ENCODE assay signal across 1 cellular context in genomic region chr16:1787322-1788094, GRCh38.
TF ChIP-seq lines count a peak whose summit lies in the region.

No MANE protein-coding gene starts in this region.

TF ChIP-seq in K562, 482 proteins besides CTCF, POLR2A, EP300 and RAD21:
- TF ChIP-seq CBX1 (IDR thresholded peaks at IDR 0.05; ENCODE audit: low read depth): no peak
- no peak for TF ChIP-seq HBP1 (CRISPR knock-in tag; IDR thresholded peaks at IDR 0.05)
- no peak for TF ChIP-seq TFAM (CRISPR knock-in tag; conservative IDR thresholded peaks at IDR 0.05)
- no peak for TF ChIP-seq SP1 (CRISPR knock-in tag; IDR thresholded peaks at IDR 0.05)
- TF ChIP-seq ETV6 (IDR thresholded peaks at IDR 0.05; ENCODE audit: borderline replicate concordance in 1 of 2, low read depth in 2 of 2, low read length in 1 of 2): no peak
- TF ChIP-seq ETV6 (CRISPR knock-in tag; IDR thresholded peaks at IDR 0.05; ENCODE audit: borderline replicate concordance): no peak
- TF ChIP-seq RBFOX2 (IDR thresholded peaks at IDR 0.05; ENCODE audit: low read depth, low read length): peak; percentile 18; the same call in 1 of the 2 replicates
- no peak for TF ChIP-seq ZNF280B (CRISPR knock-in tag; IDR thresholded peaks at IDR 0.05)
- TF ChIP-seq RNF219 (CRISPR knock-in tag; IDR thresholded peaks at IDR 0.05): no peak
- TF ChIP-seq SMAD2 (IDR thresholded peaks at IDR 0.05; ENCODE audit: low read depth, low read length): no peak
- TF ChIP-seq POLR2G (IDR thresholded peaks at IDR 0.05; ENCODE audit: low read depth, low read length): peak; percentile 52
- no peak for TF ChIP-seq ZNF696 (CRISPR knock-in tag; conservative IDR thresholded peaks at IDR 0.05)
- TF ChIP-seq ZNF398 (CRISPR knock-in tag; IDR thresholded peaks at IDR 0.05): no peak
- no peak for TF ChIP-seq HDAC6 (IDR thresholded peaks at IDR 0.05; ENCODE audit: low read depth, low read length)
- TF ChIP-seq STAG1 (CRISPR knock-in tag; IDR thresholded peaks at IDR 0.05; ENCODE audit: borderline replicate concordance): no peak
- TF ChIP-seq XRCC3 (IDR thresholded peaks at IDR 0.05): no peak
